ENCODE assay signal across 21 cellular contexts in genomic region chr2:163269375-163270021, GRCh38.
"Had no signal": no experiment of that assay in that cellular context is flagged by ENCODE, and none has a peak within 500 bp of the region (broad histone marks: within the 10 kb centered on the region; RNA-seq: fewer than 3 reads in every experiment).

No MANE protein-coding gene starts in this region.

- H3K27me3 Mint-ChIP-seq: naive thymus-derived CD4-positive, alpha-beta T cell had no signal

- H3K4me3 Mint-ChIP-seq: endodermal cell; naive thymus-derived CD4-positive, alpha-beta T cell; nephron progenitor cell; stimulated activated effector memory CD8-positive, alpha-beta T cell treated with anti-CD3 and anti-CD28 coated beads, Interleukin-12 subunit alpha, Interleukin-12 subunit beta, amount 100 ng/mL, for 72 hours had no signal

- H3K4me3 ChIP-seq: coronary artery, gastrocnemius medialis, heart right ventricle, ovary, tibial nerve, upper lobe of right lung, vagina had no signal

- DNase-seq: effector CD4-positive, alpha-beta T cell; endodermal cell; erythroblast; gastrocnemius medialis; heart right ventricle; hypothalamus; kidney glomerular epithelial cell; mesendoderm; naive thymus-derived CD4-positive, alpha-beta T cell; nephron progenitor cell; ovary; right cardiac atrium; stimulated activated CD4-positive, alpha-beta T cell treated with anti-CD3 and anti-CD28 coated beads, Interleukin-4, amount 100 ng/mL, for 1 hour; stimulated activated CD8-positive, alpha-beta memory T cell treated with anti-CD3 and anti-CD28 coated beads, Interleukin-4, amount 100 ng/mL, for 48 hours; stimulated activated naive CD8-positive, alpha-beta T cell treated with anti-CD3 and anti-CD28 coated beads, Interleukin-15, Interleukin-2, amounts not matched to agents 100 U/mL and 50 U/mL, for 24 hours; upper lobe of right lung had no signal

- H3K36me3 ChIP-seq: gastrocnemius medialis, heart right ventricle, neutrophil, ovary, tibial nerve, upper lobe of right lung, vagina had no signal

- H3K36me3 Mint-ChIP-seq: naive thymus-derived CD4-positive, alpha-beta T cell; stimulated activated effector memory CD8-positive, alpha-beta T cell treated with anti-CD3 and anti-CD28 coated beads, Interleukin-12 subunit alpha, Interleukin-12 subunit beta, amount 100 ng/mL, for 72 hours had no signal

- H3K27me3 ChIP-seq: gastrocnemius medialis, heart right ventricle, neutrophil, ovary, tibial nerve, upper lobe of right lung, vagina had no signal

- H3K27ac ChIP-seq: coronary artery, gastrocnemius medialis, heart right ventricle, neutrophil, ovary, tibial nerve, upper lobe of right lung, vagina had no signal

- H3K4me1 Mint-ChIP-seq: endodermal cell; naive thymus-derived CD4-positive, alpha-beta T cell; nephron progenitor cell; stimulated activated effector memory CD8-positive, alpha-beta T cell treated with anti-CD3 and anti-CD28 coated beads, Interleukin-12 subunit alpha, Interleukin-12 subunit beta, amount 100 ng/mL, for 72 hours had no signal

- H3K9me3 ChIP-seq: gastrocnemius medialis, neutrophil, ovary, upper lobe of right lung, vagina had no signal

- H3K9me3 Mint-ChIP-seq: endodermal cell had no signal

- H3K4me1 ChIP-seq: gastrocnemius medialis, heart right ventricle, tibial nerve, upper lobe of right lung, vagina had no signal

- H3K27ac Mint-ChIP-seq: endodermal cell; naive thymus-derived CD4-positive, alpha-beta T cell; nephron progenitor cell; stimulated activated effector memory CD8-positive, alpha-beta T cell treated with anti-CD3 and anti-CD28 coated beads, Interleukin-12 subunit alpha, Interleukin-12 subunit beta, amount 100 ng/mL, for 72 hours had no signal

- ATAC-seq: gastrocnemius medialis; heart right ventricle; naive thymus-derived CD4-positive, alpha-beta T cell; right cardiac atrium; stimulated activated effector memory CD8-positive, alpha-beta T cell treated with anti-CD3 and anti-CD28 coated beads, Interleukin-12 subunit alpha, Interleukin-12 subunit beta, amount 100 ng/mL, for 72 hours; stimulated activated naive CD8-positive, alpha-beta T cell treated with anti-CD3 and anti-CD28 coated beads, Interleukin-15, Interleukin-2, amounts not matched to agents 100 U/mL and 50 U/mL, for 24 hours; upper lobe of right lung had no signal
